ENCODE assay signal across 10 cellular contexts in genomic region chr9:97558701-97559101, GRCh38. TPM values are rescaled to one million over a fixed set of nuclear protein-coding genes. Genes with fewer than 3 reads are reported as not detected.
DNase-seq lines count a peak whose midpoint lies in the region; ATAC-seq and TF ChIP-seq lines count a peak whose summit lies in the region.
"Had no signal": no experiment of that assay in that cellular context is flagged by ENCODE, and none has a peak within 500 bp of the region (broad histone marks: within the 10 kb centered on the region; RNA-seq: fewer than 3 reads in every experiment).

No MANE protein-coding gene starts in this region.

- H3K4me1 ChIP-seq in adrenal gland (replicated peaks in 1 of 2) (peaks cover 32 to 78% of the 10 kb centered on the region in 2 donors), testis (peaks cover 41% of the 10 kb centered on the region)
- no peaks in the 10 kb centered on the region for H3K4me1 ChIP-seq in naive thymus-derived CD4-positive, alpha-beta T cell (ENCODE audit: control insufficient read depth in 2 of 2, insufficient read depth in 2 of 2, low read length in 2 of 2)

- no peaks in the 10 kb centered on the region for H3K27me3 ChIP-seq in adrenal gland
- H3K27me3 ChIP-seq in testis = no peaks in the 10 kb centered on the region
- no peaks in the 10 kb centered on the region for H3K27me3 ChIP-seq in naive thymus-derived CD4-positive, alpha-beta T cell (ENCODE audit: control insufficient read depth in 2 of 2, insufficient read depth in 2 of 2, low read length in 2 of 2)

- H3K9me3 Mint-ChIP-seq in activated naive CD4-positive, alpha-beta T cell treated with anti-CD3 and anti-CD28 coated beads, Interleukin-2, amount 10 ng/mL, durations not matched to agents 7 days and 5 days = no peaks in the 10 kb centered on the region
- no peaks in the 10 kb centered on the region for H3K9me3 Mint-ChIP-seq in activated naive CD4-positive, alpha-beta T cell treated with anti-CD3 and anti-CD28 coated beads for 36 hours
- no peaks in the 10 kb centered on the region for H3K9me3 Mint-ChIP-seq in naive thymus-derived CD4-positive, alpha-beta T cell
- H3K9me3 Mint-ChIP-seq: naive B cell had no signal

- WGBS in adrenal gland, 4 donors = 44 to 73% (median 68%) methylated on average over 3 of the region's 3 CpGs
- WGBS in testis, 2 donors = 68 to 73% methylated on average over 3 of the region's 3 CpGs

- H3K27ac Mint-ChIP-seq in activated naive CD4-positive, alpha-beta T cell treated with anti-CD3 and anti-CD28 coated beads, Interleukin-2, amount 10 ng/mL, durations not matched to agents 7 days and 5 days = peak overlapping the region; percentile 46
- H3K27ac Mint-ChIP-seq in activated naive CD4-positive, alpha-beta T cell treated with anti-CD3 and anti-CD28 coated beads for 36 hours = no peak overlapping the region
- H3K27ac Mint-ChIP-seq in naive thymus-derived CD4-positive, alpha-beta T cell = peak overlapping the region in 3 of 9 donors; percentile 7 to 54 (median 22)
- H3K27ac Mint-ChIP-seq: naive B cell had no signal

- TF ChIP-seq POLR2A in adrenal gland (IDR thresholded peaks at IDR 0.05) = no peak
- no peak for TF ChIP-seq POLR2A in testis (IDR thresholded peaks at IDR 0.05)

- H3K4me3 ChIP-seq in adrenal gland = no peak overlapping the region
- H3K4me3 ChIP-seq in testis = no peak overlapping the region
- no peak overlapping the region for H3K4me3 ChIP-seq in naive thymus-derived CD4-positive, alpha-beta T cell (ENCODE audit: low read length)

- no peaks in the 10 kb centered on the region for H3K36me3 Mint-ChIP-seq in activated naive CD4-positive, alpha-beta T cell treated with anti-CD3 and anti-CD28 coated beads, Interleukin-2, amount 10 ng/mL, durations not matched to agents 7 days and 5 days
- H3K36me3 Mint-ChIP-seq in activated naive CD4-positive, alpha-beta T cell treated with anti-CD3 and anti-CD28 coated beads for 36 hours (ENCODE audit: low read depth) = no peaks in the 10 kb centered on the region
- H3K36me3 Mint-ChIP-seq in naive thymus-derived CD4-positive, alpha-beta T cell = no peaks in the 10 kb centered on the region
- H3K36me3 Mint-ChIP-seq: naive B cell had no signal

- ATAC-seq in HG02642 (IDR thresholded peaks at IDR 0.05; ENCODE audit: poor library complexity, unreplicated experiment) (peak; percentile 18), GM21381 (IDR thresholded peaks at IDR 0.05; ENCODE audit: unreplicated experiment) (no peak), HG02981 (IDR thresholded peaks at IDR 0.05; ENCODE audit: unreplicated experiment) (no peak)
- no peak for ATAC-seq in naive thymus-derived CD4-positive, alpha-beta T cell

- peak overlapping the region; percentile 51 to 98 (median 86) for H3K27ac ChIP-seq in adrenal gland
- H3K27ac ChIP-seq in testis = peak overlapping the region; percentile 95 to 96
- no peak overlapping the region for H3K27ac ChIP-seq in naive thymus-derived CD4-positive, alpha-beta T cell (ENCODE audit: low read depth, low read length)

- H3K4me3 Mint-ChIP-seq in activated naive CD4-positive, alpha-beta T cell treated with anti-CD3 and anti-CD28 coated beads, Interleukin-2, amount 10 ng/mL, durations not matched to agents 7 days and 5 days = no peak overlapping the region
- no peak overlapping the region for H3K4me3 Mint-ChIP-seq in activated naive CD4-positive, alpha-beta T cell treated with anti-CD3 and anti-CD28 coated beads for 36 hours
- H3K4me3 Mint-ChIP-seq in naive thymus-derived CD4-positive, alpha-beta T cell = peak overlapping the region in 2 of 10 donors; percentile 18 to 36
- H3K4me3 Mint-ChIP-seq: naive B cell had no signal

- peaks cover 56% of the 10 kb centered on the region for H3K27me3 Mint-ChIP-seq in activated naive CD4-positive, alpha-beta T cell treated with anti-CD3 and anti-CD28 coated beads, Interleukin-2, amount 10 ng/mL, durations not matched to agents 7 days and 5 days
- peaks cover 11% of the 10 kb centered on the region for H3K27me3 Mint-ChIP-seq in activated naive CD4-positive, alpha-beta T cell treated with anti-CD3 and anti-CD28 coated beads for 36 hours (ENCODE audit: low read depth)
- H3K27me3 Mint-ChIP-seq in naive thymus-derived CD4-positive, alpha-beta T cell = peaks cover 12 to 39% (median 20%) of the 10 kb centered on the region in 5 donors

- peaks cover 16% of the 10 kb centered on the region for H3K4me1 Mint-ChIP-seq in activated naive CD4-positive, alpha-beta T cell treated with anti-CD3 and anti-CD28 coated beads, Interleukin-2, amount 10 ng/mL, durations not matched to agents 7 days and 5 days
- H3K4me1 Mint-ChIP-seq in activated naive CD4-positive, alpha-beta T cell treated with anti-CD3 and anti-CD28 coated beads for 36 hours (ENCODE audit: low read depth) = peaks cover 8% of the 10 kb centered on the region
- peaks cover 0 to 12% (median 8%) of the 10 kb centered on the region in 7 donors for H3K4me1 Mint-ChIP-seq in naive thymus-derived CD4-positive, alpha-beta T cell

- H3K9me3 ChIP-seq in adrenal gland (replicated peaks in 1 of 3) (no peaks in the 10 kb centered on the region), testis (no peaks in the 10 kb centered on the region)
- H3K9me3 ChIP-seq in naive thymus-derived CD4-positive, alpha-beta T cell (ENCODE audit: control insufficient read depth in 2 of 3, low read length in 3 of 3) = no peaks in the 10 kb centered on the region

- intact Hi-C loops in activated naive CD4-positive, alpha-beta T cell treated with anti-CD3 and anti-CD28 coated beads for 36 hours (cut with micrococcal nuclease) = no loop called here
- intact Hi-C loops in adrenal gland (cut with DNase I) (no loop called here), testis (cut with DNase I; ENCODE audit: low total_unique reads) (loop anchor here (10.0 kb wide), 1 partner anchor 54 kb away; the partner anchor contains the start of gene TMOD1)
- intact Hi-C loops in naive thymus-derived CD4-positive, alpha-beta T cell (cut with micrococcal nuclease) = no loop called here

- POLR2A ChIA-PET in naive thymus-derived CD4-positive, alpha-beta T cell (lab: Charles Lee) = no interaction called here

- CTCF ChIA-PET in activated naive CD4-positive, alpha-beta T cell treated with anti-CD3 and anti-CD28 coated beads, Interleukin-2, amount 10 ng/mL, durations not matched to agents 7 days and 5 days (lab: Charles Lee) = interaction anchor here (1.0 kb wide), 1 partner anchor 40 kb away, joined by 3 read pairs; no protein-coding TSS in a partner anchor
- CTCF ChIA-PET in activated naive CD4-positive, alpha-beta T cell treated with anti-CD3 and anti-CD28 coated beads for 36 hours (lab: Charles Lee) = interaction anchor here (0.6 to 1.7 kb wide), 2 partner anchors 40 to 140 kb away, joined by 3 to 4 read pairs; no protein-coding TSS in a partner anchor
- CTCF ChIA-PET in naive thymus-derived CD4-positive, alpha-beta T cell (lab: Charles Lee) = no interaction called here

- DNase-seq in activated naive CD4-positive, alpha-beta T cell treated with anti-CD3 and anti-CD28 coated beads, Interleukin-2, amount 10 ng/mL, durations not matched to agents 7 days and 5 days = no peak
- no peak for DNase-seq in activated naive CD4-positive, alpha-beta T cell treated with anti-CD3 and anti-CD28 coated beads for 36 hours
- DNase-seq in adrenal gland = peak in 1 of 7 donors; percentile 52
- no peak for DNase-seq in testis
- DNase-seq in naive thymus-derived CD4-positive, alpha-beta T cell = no peak
- DNase-seq: foreskin fibroblast, naive B cell had no signal

- H3K36me3 ChIP-seq in adrenal gland (replicated peaks in 1 of 2) (peaks cover 0 to 2% of the 10 kb centered on the region in 2 donors), testis (ENCODE audit: low read depth, missing control alignments) (no peaks in the 10 kb centered on the region)
- H3K36me3 ChIP-seq in naive thymus-derived CD4-positive, alpha-beta T cell (ENCODE audit: control insufficient read depth in 2 of 3, insufficient read depth in 3 of 3, low read length in 3 of 3) = no peaks in the 10 kb centered on the region

- TF ChIP-seq CTCF in adrenal gland (IDR thresholded peaks at IDR 0.05) (no peak), testis (IDR thresholded peaks at IDR 0.05) (no peak)

RNA-seq across cellular contexts. Expression of gene TMOD1, which starts 57.2 kb away (rescaled TPM):
- total RNA-seq in activated naive CD4-positive, alpha-beta T cell treated with anti-CD3 and anti-CD28 coated beads for 36 hours = 1 to 10 TPM; 1.2 to 1.4 TPM
- total RNA-seq in adrenal gland (10 to 100 TPM; 51.5 to 91.2 (median 61.3) TPM), testis (1 to 10 TPM; 3.9 TPM)
- polyA plus RNA-seq in adrenal gland (10 to 100 TPM; 44.0 to 72.3 (median 59.4) TPM), testis (ENCODE audit: insufficient read depth, low read depth, low replicate concordance) (7.8 TPM)
- 1 to 10 TPM in 4 of 5 experiments, under 1 TPM in 1; 0.68 to 1.4 (median 1.1) TPM for total RNA-seq in naive thymus-derived CD4-positive, alpha-beta T cell
- 1 to 10 TPM in 1 of 2 donors, under 1 TPM in 1; 0.76 to 1.7 TPM for polyA plus RNA-seq in naive thymus-derived CD4-positive, alpha-beta T cell

Comparison
In these comparisons a context has a peak if more than half of its experiments do, and no peak if none do; other contexts are left out.
1. RNA of gene TMOD1, which starts 57.2 kb away (total RNA-seq): 51.5 to 91.2 TPM in adrenal gland; 3.9 TPM in testis, 1.2 to 1.4 TPM in activated naive CD4-positive, alpha-beta T cell treated with anti-CD3 and anti-CD28 coated beads for 36 hours and 0.68 to 1.4 TPM in naive thymus-derived CD4-positive, alpha-beta T cell; every median in the first group is over 10 times any median in the second.